1 cellular context compared by ENCODE assay signal in the genomic region with DNA sequence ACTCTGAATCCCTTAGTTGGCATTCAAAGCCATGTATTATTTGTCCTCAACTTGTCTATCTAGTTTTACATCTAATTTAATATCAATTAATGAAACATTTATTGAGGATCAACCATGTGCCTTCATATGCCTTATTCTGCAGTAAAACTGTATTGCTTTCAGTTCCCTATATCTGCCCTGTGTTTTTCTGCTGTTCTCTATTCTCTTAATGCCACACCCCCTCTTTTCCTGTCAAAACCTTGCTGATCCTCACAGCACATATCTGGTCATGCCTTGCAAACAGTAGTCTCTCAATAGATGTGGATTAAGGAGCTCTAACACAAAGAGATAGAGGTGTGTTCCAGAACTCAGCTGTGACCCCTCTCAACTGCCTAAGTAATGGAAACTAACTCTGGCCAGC.
TF ChIP-seq lines count a peak whose summit lies in the region.

No MANE protein-coding gene starts in this region.

TF ChIP-seq in GM23338, 12 proteins besides CTCF, POLR2A, EP300 and RAD21:
- TF ChIP-seq, protein P1, sequence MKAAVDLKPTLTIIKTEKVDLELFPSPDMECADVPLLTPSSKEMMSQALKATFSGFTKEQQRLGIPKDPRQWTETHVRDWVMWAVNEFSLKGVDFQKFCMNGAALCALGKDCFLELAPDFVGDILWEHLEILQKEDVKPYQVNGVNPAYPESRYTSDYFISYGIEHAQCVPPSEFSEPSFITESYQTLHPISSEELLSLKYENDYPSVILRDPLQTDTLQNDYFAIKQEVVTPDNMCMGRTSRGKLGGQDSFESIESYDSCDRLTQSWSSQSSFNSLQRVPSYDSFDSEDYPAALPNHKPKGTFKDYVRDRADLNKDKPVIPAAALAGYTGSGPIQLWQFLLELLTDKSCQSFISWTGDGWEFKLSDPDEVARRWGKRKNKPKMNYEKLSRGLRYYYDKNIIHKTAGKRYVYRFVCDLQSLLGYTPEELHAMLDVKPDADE (IDR thresholded peaks at IDR 0.05) = no peak
- no peak for TF ChIP-seq ZNF331 (CRISPR knock-in tag; IDR thresholded peaks at IDR 0.05; ENCODE audit: low read depth)
- TF ChIP-seq NANOG (IDR thresholded peaks at IDR 0.05; ENCODE audit: borderline replicate concordance) = no peak
- TF ChIP-seq, protein P2, sequence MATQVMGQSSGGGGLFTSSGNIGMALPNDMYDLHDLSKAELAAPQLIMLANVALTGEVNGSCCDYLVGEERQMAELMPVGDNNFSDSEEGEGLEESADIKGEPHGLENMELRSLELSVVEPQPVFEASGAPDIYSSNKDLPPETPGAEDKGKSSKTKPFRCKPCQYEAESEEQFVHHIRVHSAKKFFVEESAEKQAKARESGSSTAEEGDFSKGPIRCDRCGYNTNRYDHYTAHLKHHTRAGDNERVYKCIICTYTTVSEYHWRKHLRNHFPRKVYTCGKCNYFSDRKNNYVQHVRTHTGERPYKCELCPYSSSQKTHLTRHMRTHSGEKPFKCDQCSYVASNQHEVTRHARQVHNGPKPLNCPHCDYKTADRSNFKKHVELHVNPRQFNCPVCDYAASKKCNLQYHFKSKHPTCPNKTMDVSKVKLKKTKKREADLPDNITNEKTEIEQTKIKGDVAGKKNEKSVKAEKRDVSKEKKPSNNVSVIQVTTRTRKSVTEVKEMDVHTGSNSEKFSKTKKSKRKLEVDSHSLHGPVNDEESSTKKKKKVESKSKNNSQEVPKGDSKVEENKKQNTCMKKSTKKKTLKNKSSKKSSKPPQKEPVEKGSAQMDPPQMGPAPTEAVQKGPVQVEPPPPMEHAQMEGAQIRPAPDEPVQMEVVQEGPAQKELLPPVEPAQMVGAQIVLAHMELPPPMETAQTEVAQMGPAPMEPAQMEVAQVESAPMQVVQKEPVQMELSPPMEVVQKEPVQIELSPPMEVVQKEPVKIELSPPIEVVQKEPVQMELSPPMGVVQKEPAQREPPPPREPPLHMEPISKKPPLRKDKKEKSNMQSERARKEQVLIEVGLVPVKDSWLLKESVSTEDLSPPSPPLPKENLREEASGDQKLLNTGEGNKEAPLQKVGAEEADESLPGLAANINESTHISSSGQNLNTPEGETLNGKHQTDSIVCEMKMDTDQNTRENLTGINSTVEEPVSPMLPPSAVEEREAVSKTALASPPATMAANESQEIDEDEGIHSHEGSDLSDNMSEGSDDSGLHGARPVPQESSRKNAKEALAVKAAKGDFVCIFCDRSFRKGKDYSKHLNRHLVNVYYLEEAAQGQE (IDR thresholded peaks at IDR 0.05; ENCODE audit: unreplicated experiment) = no peak
- TF ChIP-seq POLR2AphosphoS5 (IDR thresholded peaks at IDR 0.05; ENCODE audit: low read depth) = no peak
- no peak for TF ChIP-seq JUNB (IDR thresholded peaks at IDR 0.05; ENCODE audit: unreplicated experiment)
- no peak for TF ChIP-seq ZNF114 (CRISPR knock-in tag; IDR thresholded peaks at IDR 0.05)
- TF ChIP-seq, protein P3, sequence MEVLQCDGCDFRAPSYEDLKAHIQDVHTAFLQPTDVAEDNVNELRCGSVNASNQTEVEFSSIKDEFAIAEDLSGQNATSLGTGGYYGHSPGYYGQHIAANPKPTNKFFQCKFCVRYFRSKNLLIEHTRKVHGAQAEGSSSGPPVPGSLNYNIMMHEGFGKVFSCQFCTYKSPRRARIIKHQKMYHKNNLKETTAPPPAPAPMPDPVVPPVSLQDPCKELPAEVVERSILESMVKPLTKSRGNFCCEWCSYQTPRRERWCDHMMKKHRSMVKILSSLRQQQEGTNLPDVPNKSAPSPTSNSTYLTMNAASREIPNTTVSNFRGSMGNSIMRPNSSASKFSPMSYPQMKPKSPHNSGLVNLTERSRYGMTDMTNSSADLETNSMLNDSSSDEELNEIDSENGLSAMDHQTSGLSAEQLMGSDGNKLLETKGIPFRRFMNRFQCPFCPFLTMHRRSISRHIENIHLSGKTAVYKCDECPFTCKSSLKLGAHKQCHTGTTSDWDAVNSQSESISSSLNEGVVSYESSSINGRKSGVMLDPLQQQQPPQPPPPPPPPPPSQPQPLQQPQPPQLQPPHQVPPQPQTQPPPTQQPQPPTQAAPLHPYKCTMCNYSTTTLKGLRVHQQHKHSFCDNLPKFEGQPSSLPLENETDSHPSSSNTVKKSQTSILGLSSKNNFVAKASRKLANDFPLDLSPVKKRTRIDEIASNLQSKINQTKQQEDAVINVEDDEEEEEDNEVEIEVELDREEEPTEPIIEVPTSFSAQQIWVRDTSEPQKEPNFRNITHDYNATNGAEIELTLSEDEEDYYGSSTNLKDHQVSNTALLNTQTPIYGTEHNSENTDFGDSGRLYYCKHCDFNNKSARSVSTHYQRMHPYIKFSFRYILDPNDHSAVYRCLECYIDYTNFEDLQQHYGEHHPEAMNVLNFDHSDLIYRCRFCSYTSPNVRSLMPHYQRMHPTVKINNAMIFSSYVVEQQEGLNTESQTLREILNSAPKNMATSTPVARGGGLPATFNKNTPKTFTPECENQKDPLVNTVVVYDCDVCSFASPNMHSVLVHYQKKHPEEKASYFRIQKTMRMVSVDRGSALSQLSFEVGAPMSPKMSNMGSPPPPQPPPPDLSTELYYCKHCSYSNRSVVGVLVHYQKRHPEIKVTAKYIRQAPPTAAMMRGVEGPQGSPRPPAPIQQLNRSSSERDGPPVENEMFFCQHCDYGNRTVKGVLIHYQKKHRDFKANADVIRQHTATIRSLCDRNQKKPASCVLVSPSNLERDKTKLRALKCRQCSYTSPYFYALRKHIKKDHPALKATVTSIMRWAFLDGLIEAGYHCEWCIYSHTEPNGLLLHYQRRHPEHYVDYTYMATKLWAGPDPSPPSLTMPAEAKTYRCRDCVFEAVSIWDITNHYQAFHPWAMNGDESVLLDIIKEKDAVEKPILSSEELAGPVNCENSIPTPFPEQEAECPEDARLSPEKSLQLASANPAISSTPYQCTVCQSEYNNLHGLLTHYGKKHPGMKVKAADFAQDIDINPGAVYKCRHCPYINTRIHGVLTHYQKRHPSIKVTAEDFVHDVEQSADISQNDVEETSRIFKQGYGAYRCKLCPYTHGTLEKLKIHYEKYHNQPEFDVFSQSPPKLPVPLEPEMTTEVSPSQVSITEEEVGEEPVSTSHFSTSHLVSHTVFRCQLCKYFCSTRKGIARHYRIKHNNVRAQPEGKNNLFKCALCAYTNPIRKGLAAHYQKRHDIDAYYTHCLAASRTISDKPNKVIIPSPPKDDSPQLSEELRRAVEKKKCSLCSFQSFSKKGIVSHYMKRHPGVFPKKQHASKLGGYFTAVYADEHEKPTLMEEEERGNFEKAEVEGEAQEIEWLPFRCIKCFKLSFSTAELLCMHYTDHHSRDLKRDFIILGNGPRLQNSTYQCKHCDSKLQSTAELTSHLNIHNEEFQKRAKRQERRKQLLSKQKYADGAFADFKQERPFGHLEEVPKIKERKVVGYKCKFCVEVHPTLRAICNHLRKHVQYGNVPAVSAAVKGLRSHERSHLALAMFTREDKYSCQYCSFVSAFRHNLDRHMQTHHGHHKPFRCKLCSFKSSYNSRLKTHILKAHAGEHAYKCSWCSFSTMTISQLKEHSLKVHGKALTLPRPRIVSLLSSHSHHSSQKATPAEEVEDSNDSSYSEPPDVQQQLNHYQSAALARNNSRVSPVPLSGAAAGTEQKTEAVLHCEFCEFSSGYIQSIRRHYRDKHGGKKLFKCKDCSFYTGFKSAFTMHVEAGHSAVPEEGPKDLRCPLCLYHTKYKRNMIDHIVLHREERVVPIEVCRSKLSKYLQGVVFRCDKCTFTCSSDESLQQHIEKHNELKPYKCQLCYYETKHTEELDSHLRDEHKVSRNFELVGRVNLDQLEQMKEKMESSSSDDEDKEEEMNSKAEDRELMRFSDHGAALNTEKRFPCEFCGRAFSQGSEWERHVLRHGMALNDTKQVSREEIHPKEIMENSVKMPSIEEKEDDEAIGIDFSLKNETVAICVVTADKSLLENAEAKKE (CRISPR knock-in tag; IDR thresholded peaks at IDR 0.05) = no peak
- TF ChIP-seq STAT1 (IDR thresholded peaks at IDR 0.05; ENCODE audit: unreplicated experiment) = no peak
- TF ChIP-seq EZH2phosphoT487 (IDR thresholded peaks at IDR 0.05; ENCODE audit: unreplicated experiment) = no peak
- no peak for TF ChIP-seq EZH2 (IDR thresholded peaks at IDR 0.05; ENCODE audit: low read depth, unreplicated experiment)
- TF ChIP-seq CREB1 (CRISPR knock-in tag; IDR thresholded peaks at IDR 0.05; ENCODE audit: low read depth) = no peak
